Comparison of ENCODE assay signal across 21 cellular contexts in genomic region chr10:85544956-85545355, GRCh38.
"Had no signal": no experiment of that assay in that cellular context is flagged by ENCODE, and none has a peak within 500 bp of the region (broad histone marks: within the 10 kb centered on the region; RNA-seq: fewer than 3 reads in every experiment).

No MANE protein-coding gene starts in this region.

- H3K9me3 Mint-ChIP-seq: activated CD4-positive, alpha-beta T cell treated with anti-CD3 and anti-CD28 coated beads, Interleukin-2, amount 10 ng/mL, durations not matched to agents 24 days and 14 days; stimulated activated naive CD8-positive, alpha-beta T cell treated with anti-CD3 and anti-CD28 coated beads, Interleukin-15, Interleukin-2, amounts not matched to agents 100 ng/mL and 50 ng/mL, for 24 hours; T-helper 2 cell treated with Interferon-gamma antibody and Interleukin-4, amounts not matched to agents 5 μg/mL and 100 μg/mL, for 36 hours had no signal

- H3K36me3 Mint-ChIP-seq: activated naive CD8-positive, alpha-beta T cell had no signal

- DNase-seq: activated B cell treated with CpG ODN at 0.5 μM for 24 hours; activated CD4-positive, alpha-beta T cell treated with anti-CD3 and anti-CD28 coated beads, Interleukin-2, amount 10 ng/mL, durations not matched to agents 24 days and 14 days; activated CD8-positive, alpha-beta memory T cell treated with anti-CD3 and anti-CD28 coated beads, Interleukin-2, amount 50 U/mL, for 4 hours; activated CD8-positive, alpha-beta T cell treated with anti-CD3 and anti-CD28 coated beads, Interleukin-2, amount 10 ng/mL, durations not matched to agents 7 days and 5 days; activated effector memory CD4-positive, alpha-beta T cell treated with anti-CD3 and anti-CD28 coated beads, Interleukin-2, amount 50 U/mL, for 16 hours; activated T-cell treated with anti-CD3 and anti-CD28 coated beads, Interleukin-2, amount 50 U/mL, for 48 hours; amniotic stem cell; central memory CD4-positive, alpha-beta T cell; colonic mucosa; effector CD4-positive, alpha-beta T cell; foreskin melanocyte; kidney glomerular epithelial cell; midbrain; upper lobe of left lung had no signal

- H3K4me1 Mint-ChIP-seq: activated B cell treated with CpG ODN at 0.5 μM for 24 hours; activated CD4-positive, alpha-beta T cell treated with anti-CD3 and anti-CD28 coated beads, Interleukin-2, amount 10 ng/mL, durations not matched to agents 24 days and 14 days had no signal

- H3K27ac Mint-ChIP-seq: activated B cell treated with CpG ODN at 0.5 μM for 24 hours; activated CD4-positive, alpha-beta T cell treated with anti-CD3 and anti-CD28 coated beads, Interleukin-2, amount 10 ng/mL, durations not matched to agents 24 days and 14 days; activated CD8-positive, alpha-beta T cell treated with anti-CD3 and anti-CD28 coated beads, Interleukin-2, amount 10 ng/mL, durations not matched to agents 7 days and 5 days; activated naive CD8-positive, alpha-beta T cell; stimulated activated naive CD8-positive, alpha-beta T cell treated with anti-CD3 and anti-CD28 coated beads, Interleukin-15, Interleukin-2, amounts not matched to agents 100 ng/mL and 50 ng/mL, for 24 hours; T-helper 2 cell treated with Interferon-gamma antibody and Interleukin-4, amounts not matched to agents 5 μg/mL and 100 μg/mL, for 36 hours had no signal

- H3K4me3 Mint-ChIP-seq: activated B cell treated with CpG ODN at 0.5 μM for 24 hours; activated CD4-positive, alpha-beta T cell treated with anti-CD3 and anti-CD28 coated beads, Interleukin-2, amount 10 ng/mL, durations not matched to agents 24 days and 14 days; activated CD8-positive, alpha-beta T cell treated with anti-CD3 and anti-CD28 coated beads, Interleukin-2, amount 10 ng/mL, durations not matched to agents 7 days and 5 days; activated naive CD8-positive, alpha-beta T cell; neural crest cell; stimulated activated naive CD8-positive, alpha-beta T cell treated with anti-CD3 and anti-CD28 coated beads, Interleukin-15, Interleukin-2, amounts not matched to agents 100 ng/mL and 50 ng/mL, for 24 hours; T-helper 2 cell treated with Interferon-gamma antibody and Interleukin-4, amounts not matched to agents 5 μg/mL and 100 μg/mL, for 36 hours had no signal

- H3K4me3 ChIP-seq: colonic mucosa, suprapubic skin, upper lobe of left lung had no signal

- H3K9me3 ChIP-seq: colonic mucosa, suprapubic skin, upper lobe of left lung had no signal

- H3K4me1 ChIP-seq: colonic mucosa, upper lobe of left lung had no signal

- ATAC-seq: activated CD8-positive, alpha-beta T cell treated with anti-CD3 and anti-CD28 coated beads, Interleukin-2, amount 10 ng/mL, durations not matched to agents 7 days and 5 days; sciatic nerve had no signal

- H3K27ac ChIP-seq: colonic mucosa, epithelial cell of prostate, suprapubic skin, upper lobe of left lung had no signal

- H3K36me3 ChIP-seq: colonic mucosa, suprapubic skin, upper lobe of left lung had no signal

- H3K27me3 ChIP-seq: colonic mucosa, suprapubic skin, upper lobe of left lung had no signal
